In genomic region chr12:91185437-91185836, GRCh38 we compare ENCODE assay signal across 36 cellular contexts. TPM values are rescaled to one million over a fixed set of nuclear protein-coding genes. Genes with fewer than 3 reads are reported as not detected.
"Had no signal": no experiment of that assay in that cellular context is flagged by ENCODE, and none has a peak within 500 bp of the region (broad histone marks: within the 10 kb centered on the region; RNA-seq: fewer than 3 reads in every experiment).

No MANE protein-coding gene starts in this region.

- H3K27ac ChIP-seq: ascending aorta, foreskin keratinocyte, neutrophil, thyroid gland had no signal

- H3K4me3 Mint-ChIP-seq: activated CD4-positive, alpha-beta memory T cell treated with anti-CD3 and anti-CD28 coated beads for 36 hours; activated CD4-positive, alpha-beta T cell treated with anti-CD3 and anti-CD28 coated beads, Interleukin-2, amount 10 ng/mL, durations not matched to agents 24 days and 14 days; activated naive CD4-positive, alpha-beta T cell treated with anti-CD3 and anti-CD28 coated beads for 36 hours; activated naive CD8-positive, alpha-beta T cell treated with anti-CD3 and anti-CD28 coated beads for 36 hours; activated T-helper 1 cell treated with anti-CD3 and anti-CD28 coated beads, Interleukin-12 subunit alpha, Interleukin-12 subunit beta, Interleukin-2, Interleukin-4 antibody, amounts not matched to agents 30 ng/mL and 10 ng/mL and 1 ng/mL, durations not matched to agents 14 hours and 24 hours and 36 hours; endodermal cell; nephron progenitor cell; stimulated activated memory B cell treated with anti-CD40 and anti-IgM and Interleukin-4, amounts not matched to agents 10 μg/mL and 1 μg/mL and 100 μg/mL, for 72 hours; T-helper 1 cell treated with Interleukin-12 subunit alpha and Interleukin-12 subunit beta and Interleukin-4 antibody, amounts not matched to agents 30 μg/mL and 1 μg/mL, for 36 hours had no signal

- H3K36me3 ChIP-seq: adrenal gland, ascending aorta, heart left ventricle, lower lobe of right lung, neutrophil, ovary, stomach, thyroid gland had no signal

- H3K9me3 Mint-ChIP-seq: activated CD4-positive, alpha-beta memory T cell treated with anti-CD3 and anti-CD28 coated beads for 36 hours; activated CD4-positive, alpha-beta T cell treated with anti-CD3 and anti-CD28 coated beads, Interleukin-2, amount 10 ng/mL, durations not matched to agents 24 days and 14 days; activated naive CD4-positive, alpha-beta T cell treated with anti-CD3 and anti-CD28 coated beads for 36 hours; activated naive CD8-positive, alpha-beta T cell treated with anti-CD3 and anti-CD28 coated beads for 36 hours; activated T-helper 1 cell treated with anti-CD3 and anti-CD28 coated beads, Interleukin-12 subunit alpha, Interleukin-12 subunit beta, Interleukin-2, Interleukin-4 antibody, amounts not matched to agents 30 ng/mL and 10 ng/mL and 1 ng/mL, durations not matched to agents 14 hours and 24 hours and 36 hours; brain; endodermal cell; nephron progenitor cell; stimulated activated memory B cell treated with anti-CD40 and anti-IgM and Interleukin-4, amounts not matched to agents 10 μg/mL and 1 μg/mL and 100 μg/mL, for 72 hours; T-helper 1 cell treated with Interleukin-12 subunit alpha and Interleukin-12 subunit beta and Interleukin-4 antibody, amounts not matched to agents 30 μg/mL and 1 μg/mL, for 36 hours had no signal

- H3K36me3 Mint-ChIP-seq: activated CD4-positive, alpha-beta memory T cell treated with anti-CD3 and anti-CD28 coated beads for 36 hours; activated naive CD8-positive, alpha-beta T cell treated with anti-CD3 and anti-CD28 coated beads for 36 hours; brain; stimulated activated memory B cell treated with anti-CD40 and anti-IgM and Interleukin-4, amounts not matched to agents 10 μg/mL and 1 μg/mL and 100 μg/mL, for 72 hours had no signal

- H3K27me3 Mint-ChIP-seq: activated CD4-positive, alpha-beta T cell treated with anti-CD3 and anti-CD28 coated beads, Interleukin-2, amount 10 ng/mL, durations not matched to agents 24 days and 14 days; brain; progenitor cell of endocrine pancreas; stimulated activated memory B cell treated with anti-CD40 and anti-IgM and Interleukin-4, amounts not matched to agents 10 μg/mL and 1 μg/mL and 100 μg/mL, for 72 hours had no signal

- H3K4me1 ChIP-seq: lower lobe of right lung had no signal

- H3K27ac Mint-ChIP-seq: activated CD4-positive, alpha-beta memory T cell treated with anti-CD3 and anti-CD28 coated beads for 36 hours; activated CD4-positive, alpha-beta T cell treated with anti-CD3 and anti-CD28 coated beads, Interleukin-2, amount 10 ng/mL, durations not matched to agents 24 days and 14 days; activated naive CD4-positive, alpha-beta T cell treated with anti-CD3 and anti-CD28 coated beads for 36 hours; activated naive CD8-positive, alpha-beta T cell treated with anti-CD3 and anti-CD28 coated beads for 36 hours; activated T-helper 1 cell treated with anti-CD3 and anti-CD28 coated beads, Interleukin-12 subunit alpha, Interleukin-12 subunit beta, Interleukin-2, Interleukin-4 antibody, amounts not matched to agents 30 ng/mL and 10 ng/mL and 1 ng/mL, durations not matched to agents 14 hours and 24 hours and 36 hours; endodermal cell; nephron progenitor cell; progenitor cell of endocrine pancreas; stimulated activated memory B cell treated with anti-CD40 and anti-IgM and Interleukin-4, amounts not matched to agents 10 μg/mL and 1 μg/mL and 100 μg/mL, for 72 hours; T-helper 1 cell treated with Interleukin-12 subunit alpha and Interleukin-12 subunit beta and Interleukin-4 antibody, amounts not matched to agents 30 μg/mL and 1 μg/mL, for 36 hours had no signal

- ATAC-seq: esophagus mucosa, foreskin keratinocyte, heart left ventricle, left lobe of liver, lower lobe of right lung, sciatic nerve had no signal

- DNase-seq: activated CD4-positive, alpha-beta memory T cell treated with anti-CD3 and anti-CD28 coated beads for 36 hours; activated CD4-positive, alpha-beta T cell treated with anti-CD3 and anti-CD28 coated beads, Interleukin-2, amount 10 ng/mL, durations not matched to agents 24 days and 14 days; activated CD4-positive, CD25-positive, alpha-beta regulatory T cell treated with anti-CD3 and anti-CD28 coated beads, Interleukin-2, amount 50 U/mL, for 72 hours; activated CD8-positive, alpha-beta memory T cell treated with anti-CD3 and anti-CD28 coated beads, Interleukin-2, amount 50 U/mL, for 4 hours; activated effector memory CD4-positive, alpha-beta T cell treated with anti-CD3 and anti-CD28 coated beads, Interleukin-2, amount 50 U/mL, for 16 hours; activated naive CD4-positive, alpha-beta T cell treated with anti-CD3 and anti-CD28 coated beads for 36 hours; activated naive CD8-positive, alpha-beta T cell treated with anti-CD3 and anti-CD28 coated beads for 36 hours; activated T-cell treated with anti-CD3 and anti-CD28 coated beads, Interleukin-2, amount 50 U/mL, for 1 hour; adrenal gland; caudate nucleus; endodermal cell; foreskin keratinocyte; heart left ventricle; kidney glomerular epithelial cell; lower lobe of right lung; mesendoderm; nephron progenitor cell; ovary; retina; stimulated activated CD4-positive, alpha-beta T cell treated with anti-CD3 and anti-CD28 coated beads, Interleukin-1b, Interleukin-23, amount 100 ng/mL, for 48 hours; stimulated activated CD4-positive, alpha-beta T cell treated with anti-CD3 and anti-CD28 coated beads, Interleukin-4, amount 100 ng/mL, for 4 hours; stimulated activated CD8-positive, alpha-beta memory T cell treated with anti-CD3 and anti-CD28 coated beads, Interleukin-4, amount 100 ng/mL, for 48 hours; stomach; T1000; thyroid gland had no signal

- H3K4me1 Mint-ChIP-seq: activated CD4-positive, alpha-beta T cell treated with anti-CD3 and anti-CD28 coated beads, Interleukin-2, amount 10 ng/mL, durations not matched to agents 24 days and 14 days; activated naive CD8-positive, alpha-beta T cell treated with anti-CD3 and anti-CD28 coated beads for 36 hours; endodermal cell; stimulated activated memory B cell treated with anti-CD40 and anti-IgM and Interleukin-4, amounts not matched to agents 10 μg/mL and 1 μg/mL and 100 μg/mL, for 72 hours had no signal

- H3K9me3 ChIP-seq: adrenal gland, ascending aorta, heart left ventricle, lower lobe of right lung, neutrophil, ovary, stomach, thyroid gland had no signal

- H3K27me3 ChIP-seq: adrenal gland, ascending aorta, foreskin keratinocyte, heart left ventricle, neutrophil, ovary, stomach, thyroid gland had no signal

- H3K4me3 ChIP-seq: adrenal gland, ascending aorta, heart left ventricle, lower lobe of right lung, ovary, stomach, thyroid gland had no signal

RNA-seq across cellular contexts. Expression of gene DCN, which starts 2.8 kb away (rescaled TPM):
- total RNA-seq: activated CD4-positive, alpha-beta memory T cell treated with anti-CD3 and anti-CD28 coated beads for 36 hours; activated CD4-positive, alpha-beta T cell treated with anti-CD3 and anti-CD28 coated beads, Interleukin-2, amount 10 ng/mL, durations not matched to agents 24 days and 14 days; activated CD8-positive, alpha-beta memory T cell treated with anti-CD3 and anti-CD28 coated beads for 36 hours; activated naive CD4-positive, alpha-beta T cell treated with anti-CD3 and anti-CD28 coated beads for 36 hours; activated naive CD8-positive, alpha-beta T cell treated with anti-CD3 and anti-CD28 coated beads for 36 hours; activated T-helper 1 cell treated with anti-CD3 and anti-CD28 coated beads, Interleukin-12 subunit alpha, Interleukin-12 subunit beta, Interleukin-2, Interleukin-4 antibody, amounts not matched to agents 30 ng/mL and 10 ng/mL and 1 ng/mL, durations not matched to agents 14 hours and 24 hours and 36 hours; endodermal cell; progenitor cell of endocrine pancreas had no signal
